In the genomic region with DNA sequence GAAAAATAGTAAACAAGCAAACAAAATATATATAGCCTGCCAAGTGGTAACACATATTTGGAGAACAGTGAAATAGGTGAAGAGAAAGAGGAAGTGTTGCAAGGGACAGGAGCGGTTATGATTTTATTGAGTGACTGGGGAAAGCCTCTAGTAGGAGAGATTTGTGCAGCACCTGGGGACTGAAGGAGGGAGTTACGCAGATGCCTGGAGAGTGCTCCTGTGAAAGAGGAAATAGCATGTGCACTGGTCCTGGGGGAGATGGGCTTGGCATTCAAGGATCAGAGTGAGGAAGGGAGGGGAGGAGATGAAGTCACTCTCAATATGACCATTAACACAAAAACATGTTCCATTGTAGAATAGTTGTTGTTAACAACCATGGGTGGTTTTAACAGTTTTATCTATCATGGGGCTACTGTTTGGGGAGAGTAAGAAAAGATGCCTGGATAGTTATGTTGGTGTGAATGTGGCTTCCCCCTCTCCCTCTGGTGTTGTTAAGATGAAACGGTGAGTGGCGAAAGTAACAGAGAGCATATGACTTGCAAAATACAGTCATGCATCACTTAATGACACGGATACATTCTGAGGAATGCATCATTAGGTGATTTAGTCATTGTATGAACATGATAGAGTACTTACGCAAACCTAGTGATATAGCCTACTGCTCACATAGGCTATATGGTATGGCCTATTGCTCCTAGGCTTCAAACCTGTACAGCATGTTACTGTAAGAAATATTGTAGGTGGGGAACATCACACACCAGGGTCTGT, we compare ENCODE assay signal across 3 cellular contexts.
TF ChIP-seq lines count a peak whose summit lies in the region.

No MANE protein-coding gene starts in this region.

TF ChIP-seq in GM23338, 12 proteins besides CTCF, POLR2A, EP300 and RAD21 (continued from another document and continues in another):
- no peak for TF ChIP-seq ZNF114 (CRISPR knock-in tag; IDR thresholded peaks at IDR 0.05)
- TF ChIP-seq REST (IDR thresholded peaks at IDR 0.05; ENCODE audit: unreplicated experiment) = no peak
- TF ChIP-seq EZH2phosphoT487 (IDR thresholded peaks at IDR 0.05; ENCODE audit: unreplicated experiment) = no peak
- no peak for TF ChIP-seq NANOG (IDR thresholded peaks at IDR 0.05; ENCODE audit: borderline replicate concordance)

TF ChIP-seq in PFSK-1, 5 proteins besides CTCF, POLR2A, EP300 and RAD21 (continued from another document):
- peak; percentile 43; the same call in 1 of the 2 replicates for TF ChIP-seq SIN3A (IDR thresholded peaks at IDR 0.05; ENCODE audit: borderline replicate concordance, insufficient read depth, low read length)

TF ChIP-seq in H1, 55 proteins besides CTCF, POLR2A, EP300 and RAD21 (continued from another document):
- no peak for TF ChIP-seq SIRT6 (IDR thresholded peaks at IDR 0.05; ENCODE audit: low read length)
